ENCODE assay signal across 8 cellular contexts in genomic region chr9:131382850-131383729, GRCh38. TPM values are rescaled to one million over a fixed set of nuclear protein-coding genes. Genes with fewer than 3 reads are reported as not detected.
DNase-seq lines count a peak whose midpoint lies in the region; ATAC-seq, FAIRE-seq and TF ChIP-seq lines count a peak whose summit lies in the region.

No MANE protein-coding gene starts in this region.

- H3K36me3 ChIP-seq in H7 (replicated peaks; ENCODE audit: control insufficient read depth, insufficient read depth, low read length), result no peaks in the 10 kb centered on the region
- no peaks in the 10 kb centered on the region for H3K36me3 ChIP-seq in ectodermal cell (ENCODE audit: control insufficient read depth, insufficient read depth, low read length)
- no peaks in the 10 kb centered on the region for H3K36me3 ChIP-seq in esophagus squamous epithelium

- FAIRE-seq in H54 (lab: Jason Lieb, UNC), result no peak

- DNase-seq in H7, result peak; percentile 82
- DNase-seq in NCI-H524 (lab: John Stamatoyannopoulos, UW), result peak; percentile 96 to 98
- peak; percentile 66 for DNase-seq in mucosa of gallbladder (ENCODE audit: low spot score)
- no peak for DNase-seq in H54 (ENCODE audit: insufficient read length, low spot score)
- DNase-seq in germinal center (ENCODE audit: low spot score), result no peak
- DNase-seq in esophagus squamous epithelium (lab: John Stamatoyannopoulos, UW), result no peak

- intact Hi-C loops in esophagus squamous epithelium (cut with DNase I), result no loop called here

- H3K4me3 ChIP-seq in H7 (ENCODE audit: insufficient read depth, low read depth, low read length), result no peak overlapping the region
- H3K4me3 ChIP-seq in ectodermal cell (ENCODE audit: insufficient read depth, low read depth, low read length), result no peak overlapping the region
- H3K4me3 ChIP-seq in esophagus squamous epithelium, result peak overlapping the region in 1 of 4 donors; percentile 26

- TF ChIP-seq CTCF in esophagus squamous epithelium (IDR thresholded peaks at IDR 0.05), result no peak

- H3K9me3 ChIP-seq in ectodermal cell (ENCODE audit: control insufficient read depth, low read length) (no peaks in the 10 kb centered on the region), esophagus squamous epithelium (no peaks in the 10 kb centered on the region)

- whole genome bisulfite sequencing in ectodermal cell, 2 experiments, result 57 to 60% methylated on average over 19 of the region's 19 CpGs
- 44 to 55% methylated on average over 10 to 19 of the region's 19 CpGs for WGBS in esophagus squamous epithelium, 2 donors

- TF ChIP-seq POLR2A in H54 (IDR thresholded peaks at IDR 0.05; ENCODE audit: low read depth, low read length), result no peak
- no peak for TF ChIP-seq POLR2A in esophagus squamous epithelium (IDR thresholded peaks at IDR 0.05)

- H3K4me1 ChIP-seq in ectodermal cell (ENCODE audit: control insufficient read depth, insufficient read depth, low read length) (peaks cover 16% of the 10 kb centered on the region), esophagus squamous epithelium (peaks cover 0 to 11% (median 10%) of the 10 kb centered on the region in 3 donors)

- H3K27me3 ChIP-seq in H7 (ENCODE audit: control insufficient read depth, insufficient read depth, low read length), result no peaks in the 10 kb centered on the region
- H3K27me3 ChIP-seq in ectodermal cell (ENCODE audit: control insufficient read depth, insufficient read depth, low read length, poor library complexity, severe bottlenecking), result no peaks in the 10 kb centered on the region
- no peaks in the 10 kb centered on the region for H3K27me3 ChIP-seq in esophagus squamous epithelium

- ATAC-seq in GM18868 (IDR thresholded peaks at IDR 0.05; ENCODE audit: unreplicated experiment), result no peak

- H3K27ac ChIP-seq in ectodermal cell (ENCODE audit: insufficient read depth, low read depth, low read length, poor library complexity, severe bottlenecking), result peak overlapping the region; percentile 96
- peak overlapping the region in 2 of 4 donors; percentile 26 to 61 for H3K27ac ChIP-seq in esophagus squamous epithelium

RNA-seq across cellular contexts. Expression of gene PRRC2B, which starts 10.8 kb away (rescaled TPM):
- total RNA-seq in H7 (2014; rRNA removed; shearing (Covaris generic)), result 77.4 and 102 TPM in 2 replicates
- polyA plus RNA-seq in ectodermal cell (2013, experiment 1 of 4), result 244 TPM
- polyA plus RNA-seq in ectodermal cell (2013, experiment 2 of 4), result 300 TPM
- polyA plus RNA-seq in ectodermal cell (2013, experiment 3 of 4), result 170 TPM
- polyA plus RNA-seq in ectodermal cell (2013, experiment 4 of 4), result 212 TPM
- total RNA-seq in mucosa of gallbladder (261 TPM), esophagus squamous epithelium (10 to 100 TPM; 46.6 to 73.8 (median 62.9) TPM)

Comparison
In these comparisons a context has a peak if more than half of its experiments do, and no peak if none do; other contexts are left out.
1. DNase-seq: peak in H7 (single experiment), NCI-H524 (2 of 2) and mucosa of gallbladder (single experiment); none in H54 (single experiment), germinal center (single experiment) and esophagus squamous epithelium (single experiment).